9 cellular contexts compared by ENCODE assay signal in genomic region chr15:67033521-67033920, GRCh38. TPM values are rescaled to one million over a fixed set of nuclear protein-coding genes. Genes with fewer than 3 reads are reported as not detected.
DNase-seq lines count a peak whose midpoint lies in the region; ATAC-seq, FAIRE-seq and TF ChIP-seq lines count a peak whose summit lies in the region.
"Had no signal": no experiment of that assay in that cellular context is flagged by ENCODE, and none has a peak within 500 bp of the region (broad histone marks: within the 10 kb centered on the region; RNA-seq: fewer than 3 reads in every experiment).

No MANE protein-coding gene starts in this region.

- intact Hi-C loops in lower lobe of right lung (cut with DNase I), result no loop called here

- H3K9me2 ChIP-seq in SK-N-SH, result no peaks in the 10 kb centered on the region

- ATAC-seq in SK-N-SH treated with all-trans-retinoic acid at 6 μM for 48 hours, result no peak
- ATAC-seq in lower lobe of right lung, result peak; percentile 47 to 78

- no peak for FAIRE-seq in GM12891 (lab: Jason Lieb, UNC)
- FAIRE-seq: A204.1 had no signal

- 85% methylated on average over 38 of the region's 50 CpGs for WGBS in SK-N-SH (ENCODE audit: low lambda C conversion rate)

- TF ChIP-seq EP300 in SK-N-SH (IDR thresholded peaks at IDR 0.05; ENCODE audit: borderline replicate concordance in 1 of 2, low read depth in 1 of 2, low read length in 1 of 2), result no peak

- H3K27ac ChIP-seq in SK-N-SH (ENCODE audit: low read depth in 2 of 2, low read length in 1 of 2), result no peak overlapping the region
- peak overlapping the region; percentile 52 for H3K27ac ChIP-seq in caudate nucleus (ENCODE audit: low read depth, low read length)
- H3K27ac ChIP-seq in lower lobe of right lung, result no peak overlapping the region
- H3K27ac ChIP-seq in subcutaneous abdominal adipose tissue (ENCODE audit: low read depth, low read length), result no peak overlapping the region

- peaks cover 3% of the 10 kb centered on the region for H3F3A ChIP-seq in SK-N-SH (replicated peaks; ENCODE audit: insufficient read depth)

- H3K9ac ChIP-seq in SK-N-SH (no peak overlapping the region), subcutaneous abdominal adipose tissue (ENCODE audit: low read length in 5 of 5) (peak overlapping the region in 2 of 5 donors; percentile 28 to 63)

- H3K4me1 ChIP-seq in SK-N-SH (ENCODE audit: control insufficient read depth in 1 of 2, insufficient read depth in 2 of 2, low read depth in 1 of 2, low read length in 1 of 2) (peaks cover 9% of the 10 kb centered on the region in 2 experiments; a peak in 3 of 4 replicates), lower lobe of right lung (peaks cover 16% of the 10 kb centered on the region), subcutaneous abdominal adipose tissue (ENCODE audit: control insufficient read depth in 5 of 5, insufficient read depth in 5 of 5, low read length in 5 of 5) (peaks cover 4 to 33% (median 19%) of the 10 kb centered on the region in 5 donors)

- TF ChIP-seq CTCF in SK-N-SH (IDR thresholded peaks at IDR 0.05), result no peak
- no peak for TF ChIP-seq CTCF in lower lobe of right lung (IDR thresholded peaks at IDR 0.05)

- H3K27me3 ChIP-seq in SK-N-SH (ENCODE audit: insufficient read depth) (no peaks in the 10 kb centered on the region), lower lobe of right lung (ENCODE audit: low read depth) (peaks cover 13% of the 10 kb centered on the region), subcutaneous abdominal adipose tissue (ENCODE audit: control insufficient read depth in 5 of 5, insufficient read depth in 4 of 5, low read length in 5 of 5) (no peaks in the 10 kb centered on the region)

- no peaks in the 10 kb centered on the region for H4K20me1 ChIP-seq in SK-N-SH (ENCODE audit: insufficient read depth)

- H2AFZ ChIP-seq in SK-N-SH (ENCODE audit: low read depth), result no peak overlapping the region

- H3K36me3 ChIP-seq in SK-N-SH (replicated peaks in 1 of 2; ENCODE audit: control insufficient read depth in 1 of 2, insufficient read depth in 2 of 2, low read length in 1 of 2) (no peaks in the 10 kb centered on the region), lower lobe of right lung (no peaks in the 10 kb centered on the region), subcutaneous abdominal adipose tissue (ENCODE audit: control insufficient read depth in 5 of 5, insufficient read depth in 5 of 5, low read length in 5 of 5) (no peaks in the 10 kb centered on the region)

- TF ChIP-seq RAD21 in SK-N-SH (IDR thresholded peaks at IDR 0.05; ENCODE audit: low read length), result 0 out of 2 replicates have a peak, but pooled peaks have one; percentile 2

- H3K4me3 ChIP-seq in SK-N-SH (ENCODE audit: low read depth in 2 of 2, low read length in 1 of 2) (no peak overlapping the region), lower lobe of right lung (peak overlapping the region; percentile 46), subcutaneous abdominal adipose tissue (ENCODE audit: low read depth in 1 of 5, low read length in 5 of 5) (peak overlapping the region; percentile 45 to 60 (median 53))

- H3K9me3 ChIP-seq in SK-N-SH (no peaks in the 10 kb centered on the region), lower lobe of right lung (no peaks in the 10 kb centered on the region), subcutaneous abdominal adipose tissue (ENCODE audit: control insufficient read depth in 5 of 5, low read length in 5 of 5) (no peaks in the 10 kb centered on the region)

- H3K4me2 ChIP-seq in SK-N-SH, result no peak overlapping the region

- DNase-seq in SK-N-SH (peak; percentile 38), caudate nucleus (lab: John Stamatoyannopoulos, UW) (peak in 1 of 61 donors; percentile 19), lower lobe of right lung (no peak), AG08395 (ENCODE audit: low spot score) (no peak), pons (ENCODE audit: low spot score) (no peak), GM12891 (ENCODE audit: insufficient read length, low spot score) (no peak)

- CTCF ChIA-PET in SK-N-SH (lab: Yijun Ruan, JAX), result no interaction called here

- POLR2A ChIA-PET in SK-N-SH (lab: Yijun Ruan, JAX), result no interaction called here

- no peaks in the 10 kb centered on the region for H3K79me2 ChIP-seq in SK-N-SH (ENCODE audit: insufficient read depth)

- no peak for TF ChIP-seq POLR2A in GM12891 (IDR thresholded peaks at IDR 0.05; ENCODE audit: low read depth, low read length)

TF ChIP-seq in SK-N-SH, 30 proteins besides CTCF, POLR2A, EP300 and RAD21 (continues in another document):
- TF ChIP-seq USF1 (IDR thresholded peaks at IDR 0.05; ENCODE audit: borderline replicate concordance, low read depth) (no peak), MXI1 (IDR thresholded peaks at IDR 0.05; ENCODE audit: low read depth, low read length) (no peak), SMC3 (IDR thresholded peaks at IDR 0.05; ENCODE audit: low read depth, low read length) (no peak), EZH2phosphoT487 (IDR thresholded peaks at IDR 0.05; ENCODE audit: borderline replicate concordance, low read depth) (no peak), FOXM1 (IDR thresholded peaks at IDR 0.05; ENCODE audit: low read depth) (no peak), PBX3 (IDR thresholded peaks at IDR 0.05) (no peak)

TF ChIP-seq in SK-N-SH treated with all-trans-retinoic acid at 6 μM for 48 hours, 23 proteins besides CTCF, POLR2A, EP300 and RAD21 (continues in another document):
- TF ChIP-seq ESRRG (CRISPR knock-in tag; IDR thresholded peaks at IDR 0.05) (no peak), ZFP3 (CRISPR knock-in tag; IDR thresholded peaks at IDR 0.05) (no peak), TCF4 (CRISPR knock-in tag; IDR thresholded peaks at IDR 0.05; ENCODE audit: borderline replicate concordance) (no peak), ZC3H10 (CRISPR knock-in tag; IDR thresholded peaks at IDR 0.05) (no peak), CSRNP3 (CRISPR knock-in tag; IDR thresholded peaks at IDR 0.05) (no peak), RARB (CRISPR knock-in tag; IDR thresholded peaks at IDR 0.05) (no peak), BACH2 (CRISPR knock-in tag; IDR thresholded peaks at IDR 0.05; ENCODE audit: borderline replicate concordance) (no peak), SNAI2 (CRISPR knock-in tag; IDR thresholded peaks at IDR 0.05) (no peak), OSR1 (CRISPR knock-in tag; IDR thresholded peaks at IDR 0.05) (no peak), ISL1 (CRISPR knock-in tag; IDR thresholded peaks at IDR 0.05) (no peak), CSDC2 (CRISPR knock-in tag; IDR thresholded peaks at IDR 0.05) (no peak)

TF ChIP-seq in GM12891, 5 proteins besides CTCF, POLR2A, EP300 and RAD21:
- TF ChIP-seq POU2F2 (IDR thresholded peaks at IDR 0.05; ENCODE audit: low read depth, low read length) (no peak), PAX5 (IDR thresholded peaks at IDR 0.05; ENCODE audit: insufficient read depth, low read length, severe bottlenecking) (no peak), POLR2AphosphoS5 (IDR thresholded peaks at IDR 0.05; ENCODE audit: low read depth, low read length) (no peak), TAF1 (IDR thresholded peaks at IDR 0.05; ENCODE audit: low read depth, low read length) (no peak), SPI1 (IDR thresholded peaks at IDR 0.05; ENCODE audit: low read depth, low read length) (no peak)

RNA-seq across cellular contexts. Expression of gene SMAD3, which starts 31.9 kb away (rescaled TPM):
- 18.0 and 19.5 TPM in 2 replicates for polyA plus RNA-seq in SK-N-SH (2012; rRNA removed)
- polyA plus RNA-seq in SK-N-SH (2012; cell fraction: cytosol; rRNA removed), result 12.0 and 14.6 TPM in 2 replicates
- 47.4 and 59.5 TPM in 2 replicates for polyA plus RNA-seq in SK-N-SH (2012; cell fraction: nucleus; rRNA removed)
- total RNA-seq in lower lobe of right lung, result 25.7 TPM
- 36.4 TPM for polyA plus RNA-seq in GM12891 (2012; ENCODE audit: low read depth, missing spikeins)

Comparison
In these comparisons a context has a peak if more than half of its experiments do, and no peak if none do; other contexts are left out.
1. H3K4me3 ChIP-seq: peak in lower lobe of right lung (single experiment) and subcutaneous abdominal adipose tissue (5 of 5); none in SK-N-SH (0 of 2).